Comparison of ENCODE assay signal across 17 cellular contexts in genomic region chr2:171718720-171719119, GRCh38. TPM values are rescaled to one million over a fixed set of nuclear protein-coding genes. Genes with fewer than 3 reads are reported as not detected.
DNase-seq lines count a peak whose midpoint lies in the region; ATAC-seq and TF ChIP-seq lines count a peak whose summit lies in the region.
"Had no signal": no experiment of that assay in that cellular context is flagged by ENCODE, and none has a peak within 500 bp of the region (broad histone marks: within the 10 kb centered on the region; RNA-seq: fewer than 3 reads in every experiment).

No MANE protein-coding gene starts in this region.

- no peak overlapping the region for H3K27ac Mint-ChIP-seq in activated naive CD4-positive, alpha-beta T cell treated with anti-CD3 and anti-CD28 coated beads for 36 hours
- H3K27ac Mint-ChIP-seq: B cell; dendritic cell treated with granulocyte-macrophage colony-stimulating factor and Interleukin-4, amounts not matched to agents 40 ng/mL and 50 ng/mL, for 4 days; H9; nephron; stimulated activated naive CD8-positive, alpha-beta T cell treated with anti-CD3 and anti-CD28 coated beads, Interleukin-15, Interleukin-2, amounts not matched to agents 100 ng/mL and 50 ng/mL, for 24 hours had no signal

- DNase-seq in GM12864 (ENCODE audit: low read depth), result peak; percentile 25
- no peak for DNase-seq in activated naive CD4-positive, alpha-beta T cell treated with anti-CD3 and anti-CD28 coated beads for 36 hours
- no peak for DNase-seq in stimulated activated CD4-positive, alpha-beta T cell treated with anti-CD3 and anti-CD28 coated beads, Interleukin-2, amount 100 ng/mL, for 48 hours
- DNase-seq: DMS79 treated with DMSO at 0.1 percent for 48 hours, H9, left ventricle myocardium superior, right lobe of liver had no signal

- H3K4me3 Mint-ChIP-seq in activated naive CD4-positive, alpha-beta T cell treated with anti-CD3 and anti-CD28 coated beads for 36 hours, result no peak overlapping the region
- H3K4me3 Mint-ChIP-seq: B cell; dendritic cell treated with granulocyte-macrophage colony-stimulating factor and Interleukin-4, amounts not matched to agents 40 ng/mL and 50 ng/mL, for 4 days; H9; nephron; stimulated activated naive CD8-positive, alpha-beta T cell treated with anti-CD3 and anti-CD28 coated beads, Interleukin-15, Interleukin-2, amounts not matched to agents 100 ng/mL and 50 ng/mL, for 24 hours had no signal

- no peaks in the 10 kb centered on the region for H3K9me3 Mint-ChIP-seq in activated naive CD4-positive, alpha-beta T cell treated with anti-CD3 and anti-CD28 coated beads for 36 hours
- H3K9me3 Mint-ChIP-seq: dendritic cell treated with granulocyte-macrophage colony-stimulating factor and Interleukin-4, amounts not matched to agents 40 ng/mL and 50 ng/mL, for 4 days; H9; nephron; stimulated activated naive CD8-positive, alpha-beta T cell treated with anti-CD3 and anti-CD28 coated beads, Interleukin-15, Interleukin-2, amounts not matched to agents 100 ng/mL and 50 ng/mL, for 24 hours had no signal

- peak; percentile 86 for ATAC-seq in GM18868 (IDR thresholded peaks at IDR 0.05; ENCODE audit: unreplicated experiment)
- peak; percentile 77 for ATAC-seq in HG02588 (IDR thresholded peaks at IDR 0.05; ENCODE audit: unreplicated experiment)
- ATAC-seq in HG03432 (IDR thresholded peaks at IDR 0.05; ENCODE audit: unreplicated experiment), result peak; percentile 83
- ATAC-seq in GM19328 (IDR thresholded peaks at IDR 0.05; ENCODE audit: unreplicated experiment), result no peak
- ATAC-seq in HG02571 (IDR thresholded peaks at IDR 0.05; ENCODE audit: unreplicated experiment), result no peak
- ATAC-seq: left ventricle myocardium superior, right lobe of liver had no signal

- no peak overlapping the region for H3K4me3 ChIP-seq in GM12864 (ENCODE audit: low read depth, low read length)
- H3K4me3 ChIP-seq: right lobe of liver, SK-N-MC had no signal

- CTCF ChIA-PET in activated naive CD4-positive, alpha-beta T cell treated with anti-CD3 and anti-CD28 coated beads for 36 hours (lab: Charles Lee), result no interaction called here

- no peaks in the 10 kb centered on the region for H3K4me1 Mint-ChIP-seq in activated naive CD4-positive, alpha-beta T cell treated with anti-CD3 and anti-CD28 coated beads for 36 hours (ENCODE audit: low read depth)
- H3K4me1 Mint-ChIP-seq: B cell, nephron had no signal

- intact Hi-C loops in activated naive CD4-positive, alpha-beta T cell treated with anti-CD3 and anti-CD28 coated beads for 36 hours (cut with micrococcal nuclease), result no loop called here

- H3K36me3 Mint-ChIP-seq in activated naive CD4-positive, alpha-beta T cell treated with anti-CD3 and anti-CD28 coated beads for 36 hours (ENCODE audit: low read depth), result peaks cover 8% of the 10 kb centered on the region

- no peaks in the 10 kb centered on the region for H3K27me3 Mint-ChIP-seq in activated naive CD4-positive, alpha-beta T cell treated with anti-CD3 and anti-CD28 coated beads for 36 hours (ENCODE audit: low read depth)
- H3K27me3 Mint-ChIP-seq: B cell; dendritic cell treated with granulocyte-macrophage colony-stimulating factor and Interleukin-4, amounts not matched to agents 40 ng/mL and 50 ng/mL, for 4 days; stimulated activated naive CD8-positive, alpha-beta T cell treated with anti-CD3 and anti-CD28 coated beads, Interleukin-15, Interleukin-2, amounts not matched to agents 100 ng/mL and 50 ng/mL, for 24 hours had no signal

- no peak for TF ChIP-seq CTCF in GM12864 (IDR thresholded peaks at IDR 0.05; ENCODE audit: low read depth, low read length, missing control alignments)

RNA-seq across cellular contexts. Expression of gene DYNC1I2, which starts 31.5 kb away (rescaled TPM):
- 10 to 100 TPM; 37.8 to 38.9 TPM for total RNA-seq in activated naive CD4-positive, alpha-beta T cell treated with anti-CD3 and anti-CD28 coated beads for 36 hours

Comparison
In these comparisons a context has a peak if more than half of its experiments do, and no peak if none do; other contexts are left out.
1. ATAC-seq: peak in GM18868 (single experiment), HG02588 (single experiment) and HG03432 (single experiment); none in GM19328 (single experiment) and HG02571 (single experiment).